Comparison of ENCODE assay signal across 8 cellular contexts in genomic region chr22:49979587-49980264, GRCh38. TPM values are rescaled to one million over a fixed set of nuclear protein-coding genes. Genes with fewer than 3 reads are reported as not detected.
DNase-seq lines count a peak whose midpoint lies in the region; ATAC-seq, FAIRE-seq and TF ChIP-seq lines count a peak whose summit lies in the region.

No MANE protein-coding gene starts in this region.

- no peak overlapping the region for H2AFZ ChIP-seq in astrocyte (ENCODE audit: low read depth, low read length)

- WGBS in lung, 2 donors, result 55 to 60% methylated on average over 7 of the region's 7 CpGs

- no peaks in the 10 kb centered on the region for H4K20me1 ChIP-seq in astrocyte (ENCODE audit: insufficient read depth, low read length)

- no peaks in the 10 kb centered on the region for H3K36me3 ChIP-seq in astrocyte (ENCODE audit: insufficient read depth, low read length)
- H3K36me3 ChIP-seq in lung (ENCODE audit: control insufficient read depth in 2 of 2, insufficient read depth in 2 of 2, low read length in 2 of 2), result no peaks in the 10 kb centered on the region

- ATAC-seq in lung (ENCODE audit: insufficient read depth, low FRiP score) (no peak), HG02610 (IDR thresholded peaks at IDR 0.05; ENCODE audit: unreplicated experiment) (no peak), HG02759 (IDR thresholded peaks at IDR 0.05; ENCODE audit: unreplicated experiment) (no peak)

- no peak for FAIRE-seq in astrocyte (lab: Jason Lieb, UNC)

- H3K27ac ChIP-seq in astrocyte (ENCODE audit: low read depth, low read length) (no peak overlapping the region), lung (ENCODE audit: low read depth in 1 of 2, low read length in 1 of 2) (no peak overlapping the region)

- H3K79me2 ChIP-seq in astrocyte (ENCODE audit: insufficient read depth, low read length), result no peaks in the 10 kb centered on the region

- TF ChIP-seq CTCF in astrocyte (IDR thresholded peaks at IDR 0.05; ENCODE audit: insufficient read depth, low read depth, low read length) (peak; percentile 59), lung (IDR thresholded peaks at IDR 0.05; ENCODE audit: control extremely low read depth, extremely low read depth) (peak; percentile 43)

- no peak overlapping the region for H3K9ac ChIP-seq in astrocyte (ENCODE audit: low read length)

- no peak overlapping the region for H3K4me2 ChIP-seq in astrocyte (ENCODE audit: low read length)

- peaks cover 54% of the 10 kb centered on the region for H3K4me1 Mint-ChIP-seq in activated T-cell treated with anti-CD3 and anti-CD28 coated beads, Interleukin-2, amount 50 U/mL, for 24 hours (ENCODE audit: low read depth)
- H3K4me1 Mint-ChIP-seq in astrocyte (ENCODE audit: low read depth, unreplicated experiment), result no peaks in the 10 kb centered on the region

- H3K4me3 ChIP-seq in astrocyte (ENCODE audit: insufficient read depth, low read depth, low read length) (no peak overlapping the region), lung (no peak overlapping the region)

- H3K27me3 ChIP-seq in astrocyte (ENCODE audit: insufficient read depth, low read length), result peaks cover 7% of the 10 kb centered on the region
- H3K27me3 ChIP-seq in lung (ENCODE audit: control insufficient read depth, insufficient read depth), result no peaks in the 10 kb centered on the region

- H3K9me3 Mint-ChIP-seq in activated T-cell treated with anti-CD3 and anti-CD28 coated beads, Interleukin-2, amount 50 U/mL, for 24 hours, result peaks cover 17% of the 10 kb centered on the region
- peaks cover 25% of the 10 kb centered on the region for H3K9me3 Mint-ChIP-seq in astrocyte (ENCODE audit: unreplicated experiment)

- peak overlapping the region; percentile 88 for H3K27ac Mint-ChIP-seq in activated T-cell treated with anti-CD3 and anti-CD28 coated beads, Interleukin-2, amount 50 U/mL, for 24 hours
- H3K27ac Mint-ChIP-seq in astrocyte (ENCODE audit: unreplicated experiment), result no peak overlapping the region

- H3K4me1 ChIP-seq in astrocyte (ENCODE audit: insufficient read depth, low read length) (no peaks in the 10 kb centered on the region), lung (ENCODE audit: control insufficient read depth in 2 of 2, insufficient read depth in 2 of 2, low read length in 2 of 2) (peaks cover 0 to 9% of the 10 kb centered on the region in 2 donors)

- no peak overlapping the region for H3K4me3 Mint-ChIP-seq in activated T-cell treated with anti-CD3 and anti-CD28 coated beads, Interleukin-2, amount 50 U/mL, for 24 hours
- H3K4me3 Mint-ChIP-seq in astrocyte (ENCODE audit: unreplicated experiment), result no peak overlapping the region

- peaks cover 36% of the 10 kb centered on the region for H3K36me3 Mint-ChIP-seq in activated T-cell treated with anti-CD3 and anti-CD28 coated beads, Interleukin-2, amount 50 U/mL, for 24 hours (ENCODE audit: low read depth)
- peaks cover 2% of the 10 kb centered on the region for H3K36me3 Mint-ChIP-seq in astrocyte (ENCODE audit: low read depth, unreplicated experiment)

- DNase-seq in activated T-cell treated with anti-CD3 and anti-CD28 coated beads, Interleukin-2, amount 50 U/mL, for 24 hours, result peak; percentile 50
- DNase-seq in activated T-cell treated with anti-CD3 and anti-CD28 coated beads, Interleukin-2, amount 50 U/mL, for 1 hour, result no peak
- DNase-seq in NCI-H69 (lab: John Stamatoyannopoulos, UW) (peak; percentile 62), astrocyte (ENCODE audit: low read depth) (no peak), lung (ENCODE audit: low spot score) (no peak), germinal center (ENCODE audit: low spot score) (no peak)

- H3K9me3 ChIP-seq in astrocyte (ENCODE audit: insufficient read depth, low read depth, low read length), result peaks cover 3% of the 10 kb centered on the region
- H3K9me3 ChIP-seq in lung (ENCODE audit: control insufficient read depth in 2 of 2, insufficient read depth in 1 of 2, low read length in 1 of 2), result no peaks in the 10 kb centered on the region

- peaks cover 4% of the 10 kb centered on the region for H3K27me3 Mint-ChIP-seq in activated T-cell treated with anti-CD3 and anti-CD28 coated beads, Interleukin-2, amount 50 U/mL, for 24 hours
- peaks cover 11% of the 10 kb centered on the region for H3K27me3 Mint-ChIP-seq in astrocyte (ENCODE audit: low read depth, unreplicated experiment)

RNA-seq across cellular contexts. Expression of gene PIM3, which starts 19.2 kb away (rescaled TPM):
- total RNA-seq in astrocyte (15.1 and 15.5 TPM in 2 replicates), lung (100 to 1,000 TPM; 131 to 132 TPM)
- polyA plus RNA-seq in lung, result 100 to 1,000 TPM in 1 of 2 donors, 10 to 100 TPM in 1; 99.0 to 238 TPM

RNA-seq across cellular contexts. Expression of gene IL17REL, which starts 32.8 kb away (rescaled TPM):
- not detected in 2 replicates for total RNA-seq in astrocyte
- under 1 TPM in 1 of 2 donors, not detected in 1; 0.51 TPM for total RNA-seq in lung
- under 1 TPM; 0.02 to 0.19 TPM for polyA plus RNA-seq in lung

Comparison
In these comparisons a context has a peak if more than half of its experiments do, and no peak if none do; other contexts are left out.
1. DNase-seq: peak in activated T-cell treated with anti-CD3 and anti-CD28 coated beads, Interleukin-2, amount 50 U/mL, for 24 hours (single experiment) and NCI-H69 (single experiment); none in activated T-cell treated with anti-CD3 and anti-CD28 coated beads, Interleukin-2, amount 50 U/mL, for 1 hour (single experiment), astrocyte (single experiment), lung (single experiment) and germinal center (single experiment).